23 cellular contexts compared by ENCODE assay signal in the genomic region with DNA sequence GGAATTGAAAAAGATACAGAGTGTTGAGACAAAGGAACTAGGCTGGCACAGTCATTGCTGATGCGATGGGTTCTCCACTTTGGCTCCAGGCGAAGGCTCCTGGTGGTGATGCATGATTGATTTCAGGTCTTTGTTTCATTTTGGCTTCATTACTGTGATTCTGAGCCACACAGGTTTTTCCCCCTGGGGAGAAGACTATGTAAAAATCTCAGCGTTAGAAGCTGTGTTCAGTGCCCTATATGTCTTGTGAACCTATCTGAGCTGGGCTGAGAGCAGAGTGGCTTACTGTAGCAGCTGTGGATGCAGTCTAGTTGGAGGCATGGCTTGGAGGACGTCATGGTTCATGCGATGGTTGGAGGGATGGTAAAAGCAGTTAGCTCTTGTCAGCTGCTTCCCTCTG.
"Had no signal": no experiment of that assay in that cellular context is flagged by ENCODE, and none has a peak within 500 bp of the region (broad histone marks: within the 10 kb centered on the region; RNA-seq: fewer than 3 reads in every experiment).

No MANE protein-coding gene starts in this region.

- H3K4me1 Mint-ChIP-seq: immature natural killer cell, nephron had no signal

- ATAC-seq: effector memory CD8-positive, alpha-beta T cell; gastroesophageal sphincter; left cardiac atrium; pancreas; right cardiac atrium had no signal

- H3K27me3 Mint-ChIP-seq: dendritic cell treated with granulocyte-macrophage colony-stimulating factor and Interleukin-4, amounts not matched to agents 40 ng/mL and 50 ng/mL, for 4 days; effector memory CD8-positive, alpha-beta T cell; naive B cell; progenitor cell of endocrine pancreas; type B pancreatic cell had no signal

- H3K36me3 ChIP-seq: pancreas had no signal

- H3K4me1 ChIP-seq: left ventricle myocardium inferior, pancreas had no signal

- H3K27me3 ChIP-seq: esophagus squamous epithelium, gastroesophageal sphincter, pancreas had no signal

- H3K27ac Mint-ChIP-seq: dendritic cell treated with granulocyte-macrophage colony-stimulating factor and Interleukin-4, amounts not matched to agents 40 ng/mL and 50 ng/mL, for 4 days; effector memory CD8-positive, alpha-beta T cell; naive B cell; nephron; progenitor cell of endocrine pancreas; type B pancreatic cell had no signal

- H3K4me3 ChIP-seq: esophagus squamous epithelium, gastroesophageal sphincter, left ventricle myocardium inferior, lung, pancreas had no signal

- H3K27ac ChIP-seq: esophagus squamous epithelium, gastroesophageal sphincter, left ventricle myocardium inferior, pancreas had no signal

- DNase-seq: effector memory CD8-positive, alpha-beta T cell; esophagus squamous epithelium; foreskin fibroblast; glutamatergic neuron; immature natural killer cell; left cardiac atrium; left ventricle myocardium inferior; mesendoderm; naive B cell; occipital lobe; pancreas; right cardiac atrium; small intestine; stimulated activated CD4-positive, alpha-beta T cell treated with anti-CD3 and anti-CD28 coated beads, Interleukin-12 subunit alpha, Interleukin-12 subunit beta, amount 100 ng/mL, for 4 hours; stimulated activated naive CD4-positive, alpha-beta T cell had no signal

- H3K9me3 ChIP-seq: esophagus squamous epithelium, gastroesophageal sphincter, left ventricle myocardium inferior, pancreas had no signal

- H3K4me3 Mint-ChIP-seq: dendritic cell treated with granulocyte-macrophage colony-stimulating factor and Interleukin-4, amounts not matched to agents 40 ng/mL and 50 ng/mL, for 4 days; effector memory CD8-positive, alpha-beta T cell; immature natural killer cell; naive B cell; nephron; type B pancreatic cell had no signal

- FAIRE-seq: keratinocyte, pancreas, small intestine, urothelium cell line had no signal

- H3K9me3 Mint-ChIP-seq: dendritic cell treated with granulocyte-macrophage colony-stimulating factor and Interleukin-4, amounts not matched to agents 40 ng/mL and 50 ng/mL, for 4 days; effector memory CD8-positive, alpha-beta T cell; naive B cell; nephron; type B pancreatic cell had no signal
